Comparison of ENCODE assay signal across 2 cellular contexts in genomic region chr6:99589290-99589672, GRCh38.
TF ChIP-seq lines count a peak whose summit lies in the region.

No MANE protein-coding gene starts in this region.

TF ChIP-seq in GM12878, 131 proteins besides CTCF, POLR2A, EP300 and RAD21 (continued from another document and continues in another):
- TF ChIP-seq E2F8 (IDR thresholded peaks at IDR 0.05; ENCODE audit: low read depth, partially characterized antibody) (no peak), ZBTB4 (CRISPR knock-in tag; IDR thresholded peaks at IDR 0.05) (no peak), HCFC1 (IDR thresholded peaks at IDR 0.05; ENCODE audit: low read length) (no peak), ATF3 (IDR thresholded peaks at IDR 0.05; ENCODE audit: borderline replicate concordance, extremely low read depth, low read depth, low read length) (no peak), YY1 (IDR thresholded peaks at IDR 0.05; ENCODE audit: low read depth, low read length) (no peak), RELA (IDR thresholded peaks at IDR 0.05; ENCODE audit: borderline replicate concordance, partially characterized antibody) (no peak), CHD1 (IDR thresholded peaks at IDR 0.05; ENCODE audit: low read depth, low read length) (no peak), IRF4 (IDR thresholded peaks at IDR 0.05; ENCODE audit: low read depth, low read length) (no peak), NFIC (IDR thresholded peaks at IDR 0.05; ENCODE audit: low read depth, low read length) (no peak), RELB (IDR thresholded peaks at IDR 0.05; ENCODE audit: low read depth) (no peak), STAT1 (conservative IDR thresholded peaks at IDR 0.05) (no peak), SUZ12 (IDR thresholded peaks at IDR 0.05; ENCODE audit: unreplicated experiment) (no peak), MYC (IDR thresholded peaks at IDR 0.05; ENCODE audit: insufficient read depth, insufficient read length, insufficient replicate concordance, low read length, severe bottlenecking) (no peak), E4F1 (IDR thresholded peaks at IDR 0.05; ENCODE audit: borderline replicate concordance, partially characterized antibody) (no peak), SMAD5 (IDR thresholded peaks at IDR 0.05; ENCODE audit: low read depth) (no peak)

TF ChIP-seq in liver, 16 proteins besides CTCF, POLR2A, EP300 and RAD21:
- TF ChIP-seq ZBTB33 (IDR thresholded peaks at IDR 0.05) (no peak), FOXA2 (IDR thresholded peaks at IDR 0.05) (no peak), MAX (IDR thresholded peaks at IDR 0.05) (no peak), JUND (IDR thresholded peaks at IDR 0.05) (no peak), YY1 (IDR thresholded peaks at IDR 0.05) (no peak), REST (IDR thresholded peaks at IDR 0.05) (no peak), RXRA (IDR thresholded peaks at IDR 0.05) (no peak), HNF4A (conservative IDR thresholded peaks at IDR 0.05) (no peak), GABPA (IDR thresholded peaks at IDR 0.05 in 1 of 2, conservative IDR thresholded peaks at IDR 0.05 in 1 of 2) (no peak), NR2F2 (IDR thresholded peaks at IDR 0.05) (no peak), TAF1 (conservative IDR thresholded peaks at IDR 0.05) (no peak)
